23 cellular contexts compared by ENCODE assay signal in genomic region chr10:131186547-131187253, GRCh38.
DNase-seq lines count a peak whose midpoint lies in the region; ATAC-seq and TF ChIP-seq lines count a peak whose summit lies in the region.
"Had no signal": no experiment of that assay in that cellular context is flagged by ENCODE, and none has a peak within 500 bp of the region (broad histone marks: within the 10 kb centered on the region; RNA-seq: fewer than 3 reads in every experiment).

No MANE protein-coding gene starts in this region.

- H3K4me3 ChIP-seq in trophoblast cell (ENCODE audit: low read depth, low read length) = no peak overlapping the region
- H3K4me3 ChIP-seq in upper lobe of right lung = no peak overlapping the region
- H3K4me3 ChIP-seq: Peyer's patch had no signal

- H3K4ac ChIP-seq in trophoblast cell (ENCODE audit: low read depth, low read length) = no peak overlapping the region

- H3K36me3 Mint-ChIP-seq in activated CD8-positive, alpha-beta memory T cell treated with anti-CD3 and anti-CD28 coated beads, Interleukin-2, amount 10 ng/mL, durations not matched to agents 7 days and 5 days = no peaks in the 10 kb centered on the region
- H3K36me3 Mint-ChIP-seq: CD4-positive, CD25-positive, alpha-beta regulatory T cell; IgD-negative memory B cell had no signal

- H3K4me3 Mint-ChIP-seq in activated CD8-positive, alpha-beta memory T cell treated with anti-CD3 and anti-CD28 coated beads, Interleukin-2, amount 10 ng/mL, durations not matched to agents 7 days and 5 days = no peak overlapping the region
- H3K4me3 Mint-ChIP-seq: B cell; CD4-positive, CD25-positive, alpha-beta regulatory T cell; IgD-negative memory B cell had no signal

- CTCF ChIA-PET in activated CD8-positive, alpha-beta memory T cell treated with anti-CD3 and anti-CD28 coated beads, Interleukin-2, amount 10 ng/mL, durations not matched to agents 7 days and 5 days (lab: Charles Lee) = no interaction called here

- no peak overlapping the region for H3K18ac ChIP-seq in trophoblast cell (ENCODE audit: low read length)

- no peak overlapping the region for H3K27ac Mint-ChIP-seq in activated CD8-positive, alpha-beta memory T cell treated with anti-CD3 and anti-CD28 coated beads, Interleukin-2, amount 10 ng/mL, durations not matched to agents 7 days and 5 days
- H3K27ac Mint-ChIP-seq: B cell; CD4-positive, CD25-positive, alpha-beta regulatory T cell; IgD-negative memory B cell had no signal

- DNase-seq in activated CD8-positive, alpha-beta memory T cell treated with anti-CD3 and anti-CD28 coated beads for 24 hours = peak; percentile 30
- DNase-seq in activated CD8-positive, alpha-beta memory T cell treated with anti-CD3 and anti-CD28 coated beads, Interleukin-2, amount 10 ng/mL, durations not matched to agents 7 days and 5 days = no peak
- peak; percentile 25 for DNase-seq in islet precursor cell
- no peak for DNase-seq in trophoblast cell
- peak; percentile 40 for DNase-seq in upper lobe of right lung
- DNase-seq in NK-92 treated with Interleukin-12 subunit alpha and Interleukin-12 subunit beta, amount 100 ng/mL, for 24 hours (lab: John Stamatoyannopoulos, UW) = no peak
- no peak for DNase-seq in stimulated activated CD4-positive, alpha-beta T cell treated with anti-CD3 and anti-CD28 coated beads, Interleukin-15, amount 100 ng/mL, for 24 hours
- no peak for DNase-seq in effector CD4-positive, alpha-beta T cell
- DNase-seq: CD4-positive, CD25-positive, alpha-beta regulatory T cell; DMS153; DND-41; NCI-H1092; NCI-H1417 treated with DMSO at 0.1 percent for 48 hours; NCI-H1694 treated with DMSO at 0.1 percent for 48 hours; NCI-H2081; NCI-H2227 treated with DMSO at 0.1 percent for 48 hours; NCI-H526 treated with DMSO at 0.1 percent for 48 hours; SIG-M5 had no signal

- intact Hi-C loops in upper lobe of right lung (cut with DNase I) = no loop called here

- peak overlapping the region; percentile 40 for H4K12ac ChIP-seq in trophoblast cell (ENCODE audit: low read depth, low read length)

- H2AK5ac ChIP-seq in trophoblast cell (ENCODE audit: low read length) = no peak overlapping the region

- H3K27ac ChIP-seq in trophoblast cell (ENCODE audit: low read depth, low read length) = no peak overlapping the region
- H3K27ac ChIP-seq in upper lobe of right lung = no peak overlapping the region
- H3K27ac ChIP-seq: 22Rv1, HL-60, Peyer's patch had no signal

- no peak overlapping the region for H3K14ac ChIP-seq in trophoblast cell (ENCODE audit: low read length)

- H3K9ac ChIP-seq in trophoblast cell (ENCODE audit: low read length) = no peak overlapping the region

- no peaks in the 10 kb centered on the region for H3K4me1 Mint-ChIP-seq in activated CD8-positive, alpha-beta memory T cell treated with anti-CD3 and anti-CD28 coated beads, Interleukin-2, amount 10 ng/mL, durations not matched to agents 7 days and 5 days
- H3K4me1 Mint-ChIP-seq: B cell; CD4-positive, CD25-positive, alpha-beta regulatory T cell; IgD-negative memory B cell had no signal

- WGBS in trophoblast cell (ENCODE audit: extremely low coverage, insufficient coverage, insufficient read length) = no CpG with 5 or more reads among the region's 12 CpGs

- H4K91ac ChIP-seq in trophoblast cell (ENCODE audit: low read depth, low read length) = no peak overlapping the region

- no peaks in the 10 kb centered on the region for H3K79me2 ChIP-seq in trophoblast cell (ENCODE audit: control insufficient read depth, insufficient read depth, low read length, poor library complexity)

- no peak overlapping the region for H2AFZ ChIP-seq in trophoblast cell (ENCODE audit: insufficient read depth, low read length, poor library complexity)

- no peak overlapping the region for H3K4me2 ChIP-seq in trophoblast cell (ENCODE audit: low read length)

- no peak overlapping the region for H2BK12ac ChIP-seq in trophoblast cell (ENCODE audit: low read length)

- no peak overlapping the region for H4K8ac ChIP-seq in trophoblast cell (ENCODE audit: low read depth, low read length)

- no peaks in the 10 kb centered on the region for H3K36me3 ChIP-seq in trophoblast cell (ENCODE audit: control insufficient read depth in 1 of 2, insufficient read depth in 2 of 2, low read length in 2 of 2)
- no peaks in the 10 kb centered on the region for H3K36me3 ChIP-seq in upper lobe of right lung
- H3K36me3 ChIP-seq: Peyer's patch had no signal

- H3K79me1 ChIP-seq in trophoblast cell (ENCODE audit: low read length) = no peaks in the 10 kb centered on the region

- H3K23ac ChIP-seq in trophoblast cell (ENCODE audit: low read length) = no peak overlapping the region

- no peak overlapping the region for H2BK120ac ChIP-seq in trophoblast cell (ENCODE audit: insufficient read depth, low read length, poor library complexity)

- H3K9me3 ChIP-seq in trophoblast cell (ENCODE audit: insufficient read depth, low read depth, low read length) (peaks cover 4% of the 10 kb centered on the region), upper lobe of right lung (no peaks in the 10 kb centered on the region)
- H3K9me3 ChIP-seq: Peyer's patch had no signal

- no peak overlapping the region for H2BK5ac ChIP-seq in trophoblast cell (ENCODE audit: low read depth, low read length, poor library complexity)

- no peaks in the 10 kb centered on the region for H3K27me3 Mint-ChIP-seq in activated CD8-positive, alpha-beta memory T cell treated with anti-CD3 and anti-CD28 coated beads, Interleukin-2, amount 10 ng/mL, durations not matched to agents 7 days and 5 days
- H3K27me3 Mint-ChIP-seq: B cell; CD4-positive, CD25-positive, alpha-beta regulatory T cell had no signal

- H3K4me1 ChIP-seq in trophoblast cell (ENCODE audit: control insufficient read depth in 1 of 2, insufficient read depth in 2 of 2, low read length in 2 of 2) (no peaks in the 10 kb centered on the region), upper lobe of right lung (no peaks in the 10 kb centered on the region)
- H3K4me1 ChIP-seq: Peyer's patch had no signal

- H3K27me3 ChIP-seq in trophoblast cell (ENCODE audit: insufficient read depth, low read length) (no peaks in the 10 kb centered on the region), upper lobe of right lung (no peaks in the 10 kb centered on the region)
- H3K27me3 ChIP-seq: Peyer's patch had no signal

- H3K9me3 Mint-ChIP-seq in activated CD8-positive, alpha-beta memory T cell treated with anti-CD3 and anti-CD28 coated beads, Interleukin-2, amount 10 ng/mL, durations not matched to agents 7 days and 5 days (ENCODE audit: low read depth) = peaks cover 3% of the 10 kb centered on the region

- ATAC-seq in activated CD8-positive, alpha-beta memory T cell treated with anti-CD3 and anti-CD28 coated beads, Interleukin-2, amount 10 ng/mL, durations not matched to agents 7 days and 5 days = no peak
- ATAC-seq in upper lobe of right lung = no peak

- no peak for TF ChIP-seq CTCF in upper lobe of right lung (IDR thresholded peaks at IDR 0.05)

Comparison
In these comparisons a context has a peak if more than half of its experiments do, and no peak if none do; other contexts are left out.
1. DNase-seq: peak in activated CD8-positive, alpha-beta memory T cell treated with anti-CD3 and anti-CD28 coated beads for 24 hours (single experiment), islet precursor cell (single experiment) and upper lobe of right lung (single experiment); none in activated CD8-positive, alpha-beta memory T cell treated with anti-CD3 and anti-CD28 coated beads, Interleukin-2, amount 10 ng/mL, durations not matched to agents 7 days and 5 days (single experiment), trophoblast cell (0 of 2), NK-92 treated with Interleukin-12 subunit alpha and Interleukin-12 subunit beta, amount 100 ng/mL, for 24 hours (single experiment), stimulated activated CD4-positive, alpha-beta T cell treated with anti-CD3 and anti-CD28 coated beads, Interleukin-15, amount 100 ng/mL, for 24 hours (single experiment) and effector CD4-positive, alpha-beta T cell (single experiment).